Comparison of ENCODE assay signal across 10 cellular contexts in genomic region chr5:67773439-67773988, GRCh38.
DNase-seq lines count a peak whose midpoint lies in the region; ATAC-seq and TF ChIP-seq lines count a peak whose summit lies in the region.
"Had no signal": no experiment of that assay in that cellular context is flagged by ENCODE, and none has a peak within 500 bp of the region (broad histone marks: within the 10 kb centered on the region; RNA-seq: fewer than 3 reads in every experiment).

No MANE protein-coding gene starts in this region.

- ATAC-seq in mucosa of descending colon: peak; percentile 59
- ATAC-seq in upper lobe of right lung: no peak
- ATAC-seq: GM12878 had no signal

- H3K36me3 ChIP-seq in ACC112 (ENCODE audit: insufficient read depth, low read length): no peaks in the 10 kb centered on the region
- H3K36me3 ChIP-seq in esophagus muscularis mucosa: no peaks in the 10 kb centered on the region
- no peaks in the 10 kb centered on the region for H3K36me3 ChIP-seq in mucosa of descending colon (ENCODE audit: low read depth)
- no peaks in the 10 kb centered on the region for H3K36me3 ChIP-seq in upper lobe of right lung

- H2AFZ ChIP-seq in ACC112 (ENCODE audit: low read length, unreplicated experiment): peak overlapping the region; percentile 63

- WGBS in esophagus muscularis mucosa: 77% methylated on average over 3 of the region's 3 CpGs

- intact Hi-C loops in esophagus muscularis mucosa (cut with DNase I) (no loop called here), mucosa of descending colon (cut with DNase I, micrococcal nuclease) (no loop called here), upper lobe of right lung (cut with DNase I) (no loop called here)

- no peak for TF ChIP-seq CTCF in esophagus muscularis mucosa (IDR thresholded peaks at IDR 0.05)
- no peak for TF ChIP-seq CTCF in mucosa of descending colon (IDR thresholded peaks at IDR 0.05)
- no peak for TF ChIP-seq CTCF in upper lobe of right lung (IDR thresholded peaks at IDR 0.05)

- no peak for TF ChIP-seq POLR2A in esophagus muscularis mucosa (IDR thresholded peaks at IDR 0.05; ENCODE audit: low read depth)

- H3K27ac ChIP-seq in ACC112 (ENCODE audit: low read depth, low read length) (peak overlapping the region; percentile 75), esophagus muscularis mucosa (replicated peaks in 1 of 4) (peak overlapping the region; percentile 25 to 59 (median 46)), upper lobe of right lung (no peak overlapping the region)

- H3K27me3 ChIP-seq in ACC112 (ENCODE audit: insufficient read depth, low read length): no peaks in the 10 kb centered on the region
- no peaks in the 10 kb centered on the region for H3K27me3 ChIP-seq in esophagus muscularis mucosa
- no peaks in the 10 kb centered on the region for H3K27me3 ChIP-seq in upper lobe of right lung

- in situ Hi-C loops in ACHN (cut with HindIII; ENCODE audit: low pct_ligation_motif_present, low pct_unique_long_range_greater_than_20kb, low sequenced_read_pairs): no loop called here

- no peaks in the 10 kb centered on the region for H3K79me2 ChIP-seq in ACC112 (ENCODE audit: control insufficient read depth, insufficient read depth, low read length, unreplicated experiment)

- DNase-seq in NCI-H526 (lab: John Stamatoyannopoulos, UW): peak; percentile 78 to 84
- no peak for DNase-seq in esophagus muscularis mucosa (ENCODE audit: extremely low spot score)
- peak in 2 of 3 donors; percentile 24 to 25 for DNase-seq in mucosa of descending colon
- no peak for DNase-seq in GOT3 (lab: John Stamatoyannopoulos, UW)
- DNase-seq in cortex of kidney (lab: John Stamatoyannopoulos, UW): no peak
- no peak for DNase-seq in ACHN
- no peak for DNase-seq in upper lobe of right lung
- DNase-seq: activated CD4-positive, alpha-beta T cell treated with anti-CD3 and anti-CD28 coated beads for 48 hours had no signal

- H3K4me1 ChIP-seq in ACC112 (ENCODE audit: control insufficient read depth, insufficient read depth, low read length, unreplicated experiment) (peaks cover 38% of the 10 kb centered on the region), esophagus muscularis mucosa (peaks cover 5 to 45% (median 32%) of the 10 kb centered on the region in 4 donors), mucosa of descending colon (ENCODE audit: low read depth) (peaks cover 4% of the 10 kb centered on the region), upper lobe of right lung (peaks cover 7% of the 10 kb centered on the region)

- peak overlapping the region; percentile 25; the same call in 1 of the 2 replicates for H3K4me3 ChIP-seq in ACC112 (ENCODE audit: low read depth, low read length)
- no peak overlapping the region for H3K4me3 ChIP-seq in esophagus muscularis mucosa
- H3K4me3 ChIP-seq in mucosa of descending colon: no peak overlapping the region
- no peak overlapping the region for H3K4me3 ChIP-seq in upper lobe of right lung
- H3K4me3 ChIP-seq: GM12878 had no signal

- H3K9me3 ChIP-seq in esophagus muscularis mucosa (no peaks in the 10 kb centered on the region), mucosa of descending colon (no peaks in the 10 kb centered on the region), upper lobe of right lung (no peaks in the 10 kb centered on the region)

- no peak for TF ChIP-seq EP300 in esophagus muscularis mucosa (IDR thresholded peaks at IDR 0.05)

Comparison
In these comparisons a context has a peak if more than half of its experiments do, and no peak if none do; other contexts are left out.
1. DNase-seq: peak in NCI-H526 (2 of 2) and mucosa of descending colon (2 of 3); none in esophagus muscularis mucosa (single experiment), GOT3 (single experiment), cortex of kidney (single experiment), ACHN (single experiment) and upper lobe of right lung (single experiment).